ENCODE assay signal across 8 cellular contexts in the genomic region with DNA sequence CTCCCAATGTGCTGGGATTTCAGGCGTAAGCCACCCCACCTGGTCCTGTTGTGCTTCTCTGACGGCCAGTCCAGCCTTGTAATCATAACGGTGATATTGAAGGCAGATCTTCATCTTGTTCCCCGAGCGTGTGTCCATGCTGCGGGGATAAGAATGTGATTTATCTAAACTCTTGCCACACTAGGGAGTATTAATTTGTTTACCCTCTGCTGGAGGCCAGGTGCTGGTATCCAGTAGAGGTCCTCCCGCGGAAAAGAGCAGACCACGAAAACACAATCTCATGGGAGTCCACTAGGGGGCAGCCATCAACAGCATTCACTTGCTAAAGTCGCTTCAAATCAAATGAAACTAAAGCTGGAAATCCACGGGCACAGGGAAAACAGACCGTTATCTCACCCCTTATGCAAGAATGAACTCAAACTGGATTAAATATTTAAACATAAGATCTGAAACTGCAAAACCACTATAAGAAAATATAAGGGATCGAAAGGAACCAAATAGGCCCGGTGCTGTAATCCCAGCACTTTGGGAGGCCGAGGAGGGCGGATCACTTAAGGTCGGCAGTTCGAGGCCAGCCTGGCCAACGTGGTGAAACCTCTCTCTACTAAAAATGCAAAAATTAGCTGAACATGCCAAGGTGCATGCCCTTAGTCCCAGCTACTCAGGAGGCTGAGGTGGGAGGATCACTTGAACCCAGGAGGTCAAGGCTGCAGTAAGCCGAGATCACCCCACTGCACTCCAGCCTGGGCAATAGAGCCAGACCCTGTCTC. TPM values are rescaled to one million over a fixed set of nuclear protein-coding genes. Genes with fewer than 3 reads are reported as not detected.
DNase-seq lines count a peak whose midpoint lies in the region; ATAC-seq and TF ChIP-seq lines count a peak whose summit lies in the region.

No MANE protein-coding gene starts in this region.

- intact Hi-C loops in head of caudate nucleus (cut with DNase I) (no loop called here), posterior cingulate gyrus (cut with DNase I) (no loop called here)

- no peak overlapping the region for H3K27ac Mint-ChIP-seq in activated naive CD8-positive, alpha-beta T cell treated with anti-CD3 and anti-CD28 coated beads for 36 hours
- peak overlapping the region; percentile 1 for H3K27ac Mint-ChIP-seq in type B pancreatic cell

- H3K4me1 Mint-ChIP-seq in activated naive CD8-positive, alpha-beta T cell treated with anti-CD3 and anti-CD28 coated beads for 36 hours = peaks cover 2% of the 10 kb centered on the region
- H3K4me1 Mint-ChIP-seq in type B pancreatic cell (ENCODE audit: unreplicated experiment) = peaks cover 6% of the 10 kb centered on the region

- H3K36me3 Mint-ChIP-seq in activated naive CD8-positive, alpha-beta T cell treated with anti-CD3 and anti-CD28 coated beads for 36 hours = no peaks in the 10 kb centered on the region
- H3K36me3 Mint-ChIP-seq in type B pancreatic cell = no peaks in the 10 kb centered on the region

- H3K4me3 Mint-ChIP-seq in activated naive CD8-positive, alpha-beta T cell treated with anti-CD3 and anti-CD28 coated beads for 36 hours = peak overlapping the region; percentile 32
- no peak overlapping the region for H3K4me3 Mint-ChIP-seq in type B pancreatic cell

- H3K9me3 Mint-ChIP-seq in activated naive CD8-positive, alpha-beta T cell treated with anti-CD3 and anti-CD28 coated beads for 36 hours = no peaks in the 10 kb centered on the region
- H3K9me3 Mint-ChIP-seq in type B pancreatic cell = no peaks in the 10 kb centered on the region

- DNase-seq in GDM1 (lab: John Stamatoyannopoulos, UW) (peak; percentile 52), NCI-H128 (lab: John Stamatoyannopoulos, UW; ENCODE audit: unreplicated experiment) (peak; percentile 47), SW480 (ENCODE audit: low spot score) (peak; percentile 71), head of caudate nucleus (peak; percentile 64 to 94 (median 84)), posterior cingulate gyrus (peak; percentile 47 to 96 (median 82)), type B pancreatic cell (ENCODE audit: extremely low spot score, unreplicated experiment) (peak; percentile 80)
- DNase-seq in activated naive CD8-positive, alpha-beta T cell treated with anti-CD3 and anti-CD28 coated beads for 36 hours = peak; percentile 65

- TF ChIP-seq CTCF in type B pancreatic cell (conservative IDR thresholded peaks at IDR 0.05) = peak; percentile 91

- ATAC-seq in HG03025 (IDR thresholded peaks at IDR 0.05; ENCODE audit: low FRiP score, unreplicated experiment) = no peak

- H3K27me3 Mint-ChIP-seq in activated naive CD8-positive, alpha-beta T cell treated with anti-CD3 and anti-CD28 coated beads for 36 hours = no peaks in the 10 kb centered on the region
- H3K27me3 Mint-ChIP-seq in type B pancreatic cell = peaks cover 14% of the 10 kb centered on the region

RNA-seq across cellular contexts. Expression of a gene that starts 22.3 kb away (rescaled TPM):
- total RNA-seq in activated naive CD8-positive, alpha-beta T cell treated with anti-CD3 and anti-CD28 coated beads for 36 hours = 10 to 100 TPM; 65.1 to 66.4 TPM
- 67.8 and 70.7 TPM in 2 replicates for total RNA-seq in type B pancreatic cell (ENCODE audit: low replicate concordance)
